In the genomic region with DNA sequence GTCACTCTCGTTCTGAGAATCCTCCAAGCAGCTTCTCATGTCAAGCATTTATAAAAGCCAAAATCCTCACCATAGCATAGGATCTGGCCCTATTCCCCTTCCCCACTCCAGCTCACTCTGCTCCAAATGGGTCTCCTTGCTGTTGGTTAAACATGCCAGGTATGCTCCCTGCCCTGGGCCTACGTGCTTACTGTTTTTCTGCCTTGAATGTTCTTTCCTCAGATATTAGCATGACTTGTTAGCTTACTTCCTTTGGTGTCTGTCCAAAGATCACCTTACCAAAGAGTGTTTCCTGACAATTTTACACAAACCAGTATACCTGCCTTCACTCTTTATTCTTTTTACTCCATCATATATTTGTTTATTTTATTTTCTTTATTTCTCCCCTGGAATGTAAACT, we compare ENCODE assay signal across 16 cellular contexts. TPM values are rescaled to one million over a fixed set of nuclear protein-coding genes. Genes with fewer than 3 reads are reported as not detected.
DNase-seq lines count a peak whose midpoint lies in the region; ATAC-seq and TF ChIP-seq lines count a peak whose summit lies in the region.
"Had no signal": no experiment of that assay in that cellular context is flagged by ENCODE, and none has a peak within 500 bp of the region (broad histone marks: within the 10 kb centered on the region; RNA-seq: fewer than 3 reads in every experiment).

No MANE protein-coding gene starts in this region.

- H3K9me3 ChIP-seq in upper lobe of left lung, result no peaks in the 10 kb centered on the region
- H3K9me3 ChIP-seq: BLaER1 treated with 17β-estradiol and CSF1 and Interleukin-3, amounts not matched to agents 10 nM and 100 nM had no signal

- peaks cover 0 to 4% (median 1%) of the 10 kb centered on the region in 4 donors for H3K4me1 ChIP-seq in upper lobe of left lung

- H3K4me1 Mint-ChIP-seq in activated T-cell treated with anti-CD3 and anti-CD28 coated beads, Interleukin-2, amount 50 U/mL, for 72 hours (ENCODE audit: low read depth), result peaks cover 22% of the 10 kb centered on the region
- H3K4me1 Mint-ChIP-seq in activated T-helper 1 cell treated with anti-CD3 and anti-CD28 coated beads, Interleukin-12 subunit alpha, Interleukin-12 subunit beta, Interleukin-2, Interleukin-4 antibody, amounts not matched to agents 30 ng/mL and 10 ng/mL and 1 ng/mL, durations not matched to agents 14 hours and 24 hours and 36 hours (ENCODE audit: low read depth), result peaks cover 25% of the 10 kb centered on the region

- in situ Hi-C loops in G401 (cut with HindIII; ENCODE audit: low sequenced_read_pairs), result no loop called here

- WGBS in upper lobe of left lung, 2 donors, result 54 to 80% methylated on average over 2 of the region's 2 CpGs

- TF ChIP-seq EP300 in upper lobe of left lung (IDR thresholded peaks at IDR 0.05), result no peak

- no peak for DNase-seq in activated T-cell treated with anti-CD3 and anti-CD28 coated beads, Interleukin-2, amount 50 U/mL, for 72 hours
- DNase-seq in activated T-cell treated with anti-CD3 and anti-CD28 coated beads, Interleukin-2, amount 50 U/mL, for 48 hours, result no peak
- peak; percentile 40 for DNase-seq in G401 (ENCODE audit: low spot score)
- DNase-seq in dorsolateral prefrontal cortex, result no peak
- no peak for DNase-seq in upper lobe of left lung
- DNase-seq in activated T-helper 1 cell treated with anti-CD3 and anti-CD28 coated beads, Interleukin-12 subunit alpha, Interleukin-12 subunit beta, Interleukin-2, Interleukin-4 antibody, amounts not matched to agents 30 ng/mL and 10 ng/mL and 1 ng/mL, durations not matched to agents 14 hours and 24 hours and 36 hours (ENCODE audit: low spot score), result no peak
- DNase-seq in NCI-H510A (lab: John Stamatoyannopoulos, UW), result no peak
- DNase-seq: ACHN; Calu3; CD4-positive, alpha-beta T cell; DMS 273 treated with DMSO at 0.1 percent for 48 hours; HCEC 1CT; HFFc6 had no signal

- peaks cover 0 to 5% of the 10 kb centered on the region in 2 donors for H3K36me3 Mint-ChIP-seq in activated T-cell treated with anti-CD3 and anti-CD28 coated beads, Interleukin-2, amount 50 U/mL, for 72 hours (ENCODE audit: insufficient read depth in 2 of 2)
- peaks cover 18% of the 10 kb centered on the region for H3K36me3 Mint-ChIP-seq in activated T-helper 1 cell treated with anti-CD3 and anti-CD28 coated beads, Interleukin-12 subunit alpha, Interleukin-12 subunit beta, Interleukin-2, Interleukin-4 antibody, amounts not matched to agents 30 ng/mL and 10 ng/mL and 1 ng/mL, durations not matched to agents 14 hours and 24 hours and 36 hours (ENCODE audit: low read depth)

- H3K27ac ChIP-seq in dorsolateral prefrontal cortex, result peak overlapping the region in 42 of 59 donors; percentile 4 to 80 (median 56)
- H3K27ac ChIP-seq in upper lobe of left lung, result peak overlapping the region; percentile 29 to 74 (median 64)
- H3K27ac ChIP-seq: BLaER1 treated with 17β-estradiol and CSF1 and Interleukin-3, amounts not matched to agents 10 nM and 100 nM; HL-60 had no signal

- H3K36me3 ChIP-seq in upper lobe of left lung, result peaks cover 0 to 20% (median 3%) of the 10 kb centered on the region in 4 donors

- no peak overlapping the region for H3K4me3 Mint-ChIP-seq in activated T-cell treated with anti-CD3 and anti-CD28 coated beads, Interleukin-2, amount 50 U/mL, for 72 hours
- H3K4me3 Mint-ChIP-seq in activated T-helper 1 cell treated with anti-CD3 and anti-CD28 coated beads, Interleukin-12 subunit alpha, Interleukin-12 subunit beta, Interleukin-2, Interleukin-4 antibody, amounts not matched to agents 30 ng/mL and 10 ng/mL and 1 ng/mL, durations not matched to agents 14 hours and 24 hours and 36 hours, result no peak overlapping the region
- H3K4me3 Mint-ChIP-seq: CD4-positive, alpha-beta T cell; HFFc6 had no signal

- H3K27ac Mint-ChIP-seq in activated T-cell treated with anti-CD3 and anti-CD28 coated beads, Interleukin-2, amount 50 U/mL, for 72 hours, result peak overlapping the region; percentile 21
- no peak overlapping the region for H3K27ac Mint-ChIP-seq in activated T-helper 1 cell treated with anti-CD3 and anti-CD28 coated beads, Interleukin-12 subunit alpha, Interleukin-12 subunit beta, Interleukin-2, Interleukin-4 antibody, amounts not matched to agents 30 ng/mL and 10 ng/mL and 1 ng/mL, durations not matched to agents 14 hours and 24 hours and 36 hours
- H3K27ac Mint-ChIP-seq: CD4-positive, alpha-beta T cell; HFFc6 had no signal

- H3K4me3 ChIP-seq in dorsolateral prefrontal cortex (no peak overlapping the region), upper lobe of left lung (no peak overlapping the region)
- H3K4me3 ChIP-seq: BLaER1 treated with 17β-estradiol and CSF1 and Interleukin-3, amounts not matched to agents 10 nM and 100 nM; GM12878 had no signal

- TF ChIP-seq POLR2A in upper lobe of left lung (IDR thresholded peaks at IDR 0.05), result no peak

- no peaks in the 10 kb centered on the region for H3K27me3 Mint-ChIP-seq in activated T-cell treated with anti-CD3 and anti-CD28 coated beads, Interleukin-2, amount 50 U/mL, for 72 hours (ENCODE audit: low read depth)
- no peaks in the 10 kb centered on the region for H3K27me3 Mint-ChIP-seq in activated T-helper 1 cell treated with anti-CD3 and anti-CD28 coated beads, Interleukin-12 subunit alpha, Interleukin-12 subunit beta, Interleukin-2, Interleukin-4 antibody, amounts not matched to agents 30 ng/mL and 10 ng/mL and 1 ng/mL, durations not matched to agents 14 hours and 24 hours and 36 hours (ENCODE audit: insufficient read depth)
- H3K27me3 Mint-ChIP-seq: CD4-positive, alpha-beta T cell had no signal

- H3K27me3 ChIP-seq in dorsolateral prefrontal cortex (no peaks in the 10 kb centered on the region), upper lobe of left lung (no peaks in the 10 kb centered on the region)
- H3K27me3 ChIP-seq: BLaER1 treated with 17β-estradiol and CSF1 and Interleukin-3, amounts not matched to agents 10 nM and 100 nM had no signal

- TF ChIP-seq CTCF in dorsolateral prefrontal cortex (IDR thresholded peaks at IDR 0.05 in 54 of 56, conservative IDR thresholded peaks at IDR 0.05 in 2 of 56; ENCODE audit: low read depth in 1 of 56, partially characterized antibody in 56 of 56) (no peak), upper lobe of left lung (IDR thresholded peaks at IDR 0.05) (no peak)

- intact Hi-C loops in dorsolateral prefrontal cortex (cut with DNase I), result loop anchor here in 1 of 2 donors (5.0 kb wide), 2 partner anchors 66 to 404 kb away; no protein-coding TSS in a partner anchor
- intact Hi-C loops in activated T-helper 1 cell treated with anti-CD3 and anti-CD28 coated beads, Interleukin-12 subunit alpha, Interleukin-12 subunit beta, Interleukin-2, Interleukin-4 antibody, amounts not matched to agents 30 ng/mL and 10 ng/mL and 1 ng/mL, durations not matched to agents 14 hours and 24 hours and 36 hours (cut with micrococcal nuclease), result no loop called here

- no peaks in the 10 kb centered on the region for H3K9me3 Mint-ChIP-seq in activated T-cell treated with anti-CD3 and anti-CD28 coated beads, Interleukin-2, amount 50 U/mL, for 72 hours
- H3K9me3 Mint-ChIP-seq in activated T-helper 1 cell treated with anti-CD3 and anti-CD28 coated beads, Interleukin-12 subunit alpha, Interleukin-12 subunit beta, Interleukin-2, Interleukin-4 antibody, amounts not matched to agents 30 ng/mL and 10 ng/mL and 1 ng/mL, durations not matched to agents 14 hours and 24 hours and 36 hours, result no peaks in the 10 kb centered on the region
- H3K9me3 Mint-ChIP-seq: CD4-positive, alpha-beta T cell; HFFc6 had no signal

- ATAC-seq in activated T-cell treated with anti-CD3 and anti-CD28 coated beads, Interleukin-2, amount 50 U/mL, for 72 hours (replicated peaks in 1 of 2), result no peak
- ATAC-seq in upper lobe of left lung (ENCODE audit: low FRiP score in 2 of 2), result peak in 1 of 2 donors; percentile 21
- ATAC-seq: GM12878 had no signal

RNA-seq across cellular contexts. Expression of a gene that starts 33.1 kb away (rescaled TPM):
- 1 to 10 TPM in 1 of 2 donors, under 1 TPM in 1; 0.69 to 1.6 TPM for total RNA-seq in activated T-cell treated with anti-CD3 and anti-CD28 coated beads, Interleukin-2, amount 50 U/mL, for 72 hours
- total RNA-seq in G401 (2014; rRNA removed; shearing (Covaris generic)), result 1.3 and 4.2 TPM in 2 replicates
- total RNA-seq in dorsolateral prefrontal cortex (10 to 100 TPM in 100 of 120 experiments, 1 to 10 TPM in 20; 5.9 to 29.2 (median 12.9) TPM), upper lobe of left lung (100 to 1,000 TPM in 2 of 6 donors, 10 to 100 TPM in 4; 59.9 to 128 (median 84.5) TPM)
- total RNA-seq in activated T-helper 1 cell treated with anti-CD3 and anti-CD28 coated beads, Interleukin-12 subunit alpha, Interleukin-12 subunit beta, Interleukin-2, Interleukin-4 antibody, amounts not matched to agents 30 ng/mL and 10 ng/mL and 1 ng/mL, durations not matched to agents 14 hours and 24 hours and 36 hours, result 0.29 and 0.54 TPM in 2 replicates
